In genomic region chr5:139403787-139404483, GRCh38 we compare ENCODE assay signal across 1 cellular context.
A peak's percentile ranks its signal among the peaks of the same experiment; 100 is the strongest.
TF ChIP-seq lines count a peak whose summit lies in the region.

TSS of gene SPATA24 (minus strand) at chr5:139404089. CDS start at chr5:139404060, 29 bp downstream.

TF ChIP-seq in HEK293, 187 proteins besides CTCF, POLR2A, EP300 and RAD21 (continued from another document and continues in another):
- 0 out of 2 replicates have a peak, but pooled peaks have one; percentile 7 for TF ChIP-seq ZBTB11 (tag by site-specific recombination; conservative IDR thresholded peaks at IDR 0.05; ENCODE audit: low read depth)
- no peak; the same call in 1 of the 2 replicates for TF ChIP-seq ZNF24 (tag by site-specific recombination; IDR thresholded peaks at IDR 0.05)
- no peak for TF ChIP-seq ZNF132 (tag by site-specific recombination; IDR thresholded peaks at IDR 0.05; ENCODE audit: borderline replicate concordance)
- peak; percentile 31; the same call in 1 of the 2 replicates for TF ChIP-seq ZNF324 (tag by site-specific recombination; IDR thresholded peaks at IDR 0.05)
- no peak for TF ChIP-seq ZNF366 (tag by site-specific recombination; conservative IDR thresholded peaks at IDR 0.05)
- TF ChIP-seq ZBTB49 (tag by site-specific recombination; IDR thresholded peaks at IDR 0.05; ENCODE audit: low read depth) = no peak
- TF ChIP-seq ZNF394 (tag by site-specific recombination; IDR thresholded peaks at IDR 0.05; ENCODE audit: borderline replicate concordance) = peak; percentile 40; the same call in 1 of the 2 replicates
- TF ChIP-seq ZNF416 (tag by site-specific recombination; IDR thresholded peaks at IDR 0.05) = no peak
- 0 out of 2 replicates have a peak, but pooled peaks have one; percentile 18 for TF ChIP-seq ZNF610 (tag by site-specific recombination; IDR thresholded peaks at IDR 0.05; ENCODE audit: borderline replicate concordance)
- TF ChIP-seq GLI4 (tag by site-specific recombination; IDR thresholded peaks at IDR 0.05) = no peak
- TF ChIP-seq ZNF707 (tag by site-specific recombination; IDR thresholded peaks at IDR 0.05) = no peak
- peak; percentile 89 for TF ChIP-seq KLF1 (tag by site-specific recombination; IDR thresholded peaks at IDR 0.05)
- no peak for TF ChIP-seq ZNF280C (tag by site-specific recombination; IDR thresholded peaks at IDR 0.05)
- peak; percentile 86 for TF ChIP-seq SP7 (tag by site-specific recombination; IDR thresholded peaks at IDR 0.05)
- no peak for TF ChIP-seq ZNF560 (tag by site-specific recombination; IDR thresholded peaks at IDR 0.05; ENCODE audit: borderline replicate concordance)
- no peak for TF ChIP-seq MZF1 (tag by site-specific recombination; IDR thresholded peaks at IDR 0.05; ENCODE audit: borderline replicate concordance)
- TF ChIP-seq GLI2 (tag by site-specific recombination; IDR thresholded peaks at IDR 0.05; ENCODE audit: borderline replicate concordance, low read depth) = no peak
- TF ChIP-seq ZNF488 (tag by site-specific recombination; IDR thresholded peaks at IDR 0.05) = no peak
- peak; percentile 99 for TF ChIP-seq SP2 (tag by site-specific recombination; IDR thresholded peaks at IDR 0.05)
- TF ChIP-seq ZNF837 (tag by site-specific recombination; IDR thresholded peaks at IDR 0.05) = no peak
- no peak for TF ChIP-seq ZBTB6 (tag by site-specific recombination; IDR thresholded peaks at IDR 0.05)
- no peak for TF ChIP-seq ZNF121 (tag by site-specific recombination; IDR thresholded peaks at IDR 0.05)
- TF ChIP-seq ZNF626 (tag by site-specific recombination; IDR thresholded peaks at IDR 0.05) = no peak
- TF ChIP-seq ZNF184 (tag by site-specific recombination; IDR thresholded peaks at IDR 0.05) = no peak
- TF ChIP-seq ZNF544 (tag by site-specific recombination; IDR thresholded peaks at IDR 0.05) = no peak
- TF ChIP-seq ZNF16 (tag by site-specific recombination; IDR thresholded peaks at IDR 0.05; ENCODE audit: low read depth) = no peak
- no peak for TF ChIP-seq ZNF169 (tag by site-specific recombination; IDR thresholded peaks at IDR 0.05)
- no peak for TF ChIP-seq ZNF140 (tag by site-specific recombination; IDR thresholded peaks at IDR 0.05)
- no peak for TF ChIP-seq PRDM2 (tag by site-specific recombination; IDR thresholded peaks at IDR 0.05; ENCODE audit: borderline replicate concordance)
- TF ChIP-seq TCF7L2 (IDR thresholded peaks at IDR 0.05; ENCODE audit: borderline replicate concordance, low read depth, low read length) = no peak
- no peak for TF ChIP-seq TRIM28 (IDR thresholded peaks at IDR 0.05; ENCODE audit: borderline replicate concordance, low read length)
- TF ChIP-seq TSHZ1 (tag by site-specific recombination; IDR thresholded peaks at IDR 0.05; ENCODE audit: borderline replicate concordance) = no peak
- no peak; the same call in none of the 2 replicates for TF ChIP-seq ZEB2 (tag by site-specific recombination; IDR thresholded peaks at IDR 0.05)
- no peak for TF ChIP-seq ZNF785 (tag by site-specific recombination; IDR thresholded peaks at IDR 0.05)
- no peak for TF ChIP-seq ZNF175 (tag by site-specific recombination; IDR thresholded peaks at IDR 0.05)
- TF ChIP-seq ZFP69B (tag by site-specific recombination; IDR thresholded peaks at IDR 0.05) = peak; percentile 41; the same call in 1 of the 2 replicates
- no peak for TF ChIP-seq GFI1B (tag by site-specific recombination; IDR thresholded peaks at IDR 0.05)
- no peak for TF ChIP-seq ZNF266 (tag by site-specific recombination; IDR thresholded peaks at IDR 0.05; ENCODE audit: low read depth)
- TF ChIP-seq ATF2 (tag by site-specific recombination; IDR thresholded peaks at IDR 0.05; ENCODE audit: low read depth) = peak; percentile 84
- TF ChIP-seq ZNF660 (tag by site-specific recombination; IDR thresholded peaks at IDR 0.05) = no peak
- no peak for TF ChIP-seq ZNF133 (tag by site-specific recombination; IDR thresholded peaks at IDR 0.05)
